ENCODE assay signal across 11 cellular contexts in the genomic region with DNA sequence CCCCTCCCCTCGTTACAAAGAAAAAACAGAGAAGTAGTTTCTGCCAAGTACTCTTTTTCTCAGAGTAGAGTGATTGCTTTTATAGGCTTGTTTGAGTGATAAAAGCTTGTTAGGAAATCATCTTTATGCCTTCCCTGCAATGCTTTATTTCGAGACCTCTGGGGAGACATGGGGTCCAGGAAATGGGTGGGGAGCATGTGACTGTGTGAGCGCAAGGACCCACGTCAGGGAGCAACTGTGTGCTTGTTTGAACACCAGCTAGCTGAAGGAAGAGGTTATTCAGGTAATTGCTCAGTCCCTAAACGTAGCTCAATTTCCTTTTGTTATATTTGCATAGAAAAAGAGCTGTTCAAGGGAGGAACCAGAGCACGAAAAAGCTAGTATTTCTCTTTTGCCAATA.
DNase-seq lines count a peak whose midpoint lies in the region; ATAC-seq and TF ChIP-seq lines count a peak whose summit lies in the region.
"Had no signal": no experiment of that assay in that cellular context is flagged by ENCODE, and none has a peak within 500 bp of the region (broad histone marks: within the 10 kb centered on the region; RNA-seq: fewer than 3 reads in every experiment).

No MANE protein-coding gene starts in this region.

- H3K9me3 Mint-ChIP-seq in CD8-positive, alpha-beta T cell: no peaks in the 10 kb centered on the region
- no peaks in the 10 kb centered on the region for H3K9me3 Mint-ChIP-seq in IgD-negative memory B cell
- H3K9me3 Mint-ChIP-seq in activated T-cell treated with anti-CD3 and anti-CD28 coated beads, Interleukin-2, amount 50 U/mL, for 24 hours: no peaks in the 10 kb centered on the region

- peaks cover 12% of the 10 kb centered on the region for H3K36me3 Mint-ChIP-seq in CD8-positive, alpha-beta T cell
- no peaks in the 10 kb centered on the region for H3K36me3 Mint-ChIP-seq in IgD-negative memory B cell
- H3K36me3 Mint-ChIP-seq in activated T-cell treated with anti-CD3 and anti-CD28 coated beads, Interleukin-2, amount 50 U/mL, for 24 hours (ENCODE audit: low read depth): peaks cover 20% of the 10 kb centered on the region

- H3K36me3 ChIP-seq in CD8-positive, alpha-beta T cell (ENCODE audit: insufficient read depth, low read length): no peaks in the 10 kb centered on the region
- no peaks in the 10 kb centered on the region for H3K36me3 ChIP-seq in mucosa of descending colon (ENCODE audit: low read depth)
- H3K36me3 ChIP-seq: upper lobe of left lung had no signal

- peaks cover 85% of the 10 kb centered on the region for H3K4me1 Mint-ChIP-seq in CD8-positive, alpha-beta T cell (ENCODE audit: low read depth)
- H3K4me1 Mint-ChIP-seq in IgD-negative memory B cell: peaks cover 16 to 31% (median 22%) of the 10 kb centered on the region in 3 donors
- peaks cover 71% of the 10 kb centered on the region for H3K4me1 Mint-ChIP-seq in activated T-cell treated with anti-CD3 and anti-CD28 coated beads, Interleukin-2, amount 50 U/mL, for 24 hours (ENCODE audit: low read depth)

- H3K27ac ChIP-seq in CD8-positive, alpha-beta T cell (ENCODE audit: low read depth, low read length): peak overlapping the region; percentile 63
- H3K27ac ChIP-seq in RWPE1: no peak overlapping the region
- H3K27ac ChIP-seq: upper lobe of left lung had no signal

- no peak for TF ChIP-seq CTCF in CD8-positive, alpha-beta T cell (IDR thresholded peaks at IDR 0.05)
- TF ChIP-seq CTCF in mucosa of descending colon (IDR thresholded peaks at IDR 0.05) (no peak), RWPE1 (conservative IDR thresholded peaks at IDR 0.05; ENCODE audit: low read depth) (no peak)

- H3K27me3 ChIP-seq in CD8-positive, alpha-beta T cell (ENCODE audit: insufficient read depth, low read length): no peaks in the 10 kb centered on the region
- H3K27me3 ChIP-seq: upper lobe of left lung had no signal

- CTCF ChIA-PET in CD8-positive, alpha-beta T cell (lab: Charles Lee): interaction anchor here (0.8 to 3.1 kb wide), 7 partner anchors 8 to 323 kb away, joined by 3 to 11 read pairs (median 3); no protein-coding TSS in a partner anchor
- CTCF ChIA-PET in RWPE1 (lab: Yijun Ruan, JAX): no interaction called here

- H3K9me3 ChIP-seq in CD8-positive, alpha-beta T cell (ENCODE audit: low read length): no peaks in the 10 kb centered on the region
- no peaks in the 10 kb centered on the region for H3K9me3 ChIP-seq in mucosa of descending colon
- H3K9me3 ChIP-seq: upper lobe of left lung had no signal

- DNase-seq in CD8-positive, alpha-beta T cell: peak; percentile 15 to 87 (median 38)
- DNase-seq in activated T-cell treated with anti-CD3 and anti-CD28 coated beads, Interleukin-2, amount 50 U/mL, for 24 hours: no peak
- DNase-seq in mucosa of descending colon: peak; percentile 55 to 67 (median 67)
- no peak for DNase-seq in RWPE1 (ENCODE audit: low spot score)
- DNase-seq in amygdala (lab: John Stamatoyannopoulos, UW): no peak
- no peak for DNase-seq in posterior vena cava (ENCODE audit: low spot score)
- DNase-seq: effector memory CD4-positive, alpha-beta T cell; small intestine; upper lobe of left lung had no signal

- peak overlapping the region; percentile 6 for H3K4me3 ChIP-seq in CD8-positive, alpha-beta T cell (ENCODE audit: low read depth, low read length)
- no peak overlapping the region for H3K4me3 ChIP-seq in mucosa of descending colon
- H3K4me3 ChIP-seq: upper lobe of left lung had no signal

- peak overlapping the region; percentile 63 for H3K4me3 Mint-ChIP-seq in CD8-positive, alpha-beta T cell
- peak overlapping the region in 3 of 4 donors; percentile 0 to 82 (median 61) for H3K4me3 Mint-ChIP-seq in IgD-negative memory B cell
- H3K4me3 Mint-ChIP-seq in activated T-cell treated with anti-CD3 and anti-CD28 coated beads, Interleukin-2, amount 50 U/mL, for 24 hours: peak overlapping the region; percentile 31

- ATAC-seq in CD8-positive, alpha-beta T cell: peak; percentile 91
- ATAC-seq in mucosa of descending colon (peak; percentile 80), HG02852 (IDR thresholded peaks at IDR 0.05; ENCODE audit: unreplicated experiment) (no peak)

- intact Hi-C loops in CD8-positive, alpha-beta T cell (cut with DNase I, micrococcal nuclease): loop anchor here in 1 of 2 experiments (2.0 to 5.0 kb wide), 2 partner anchors 157 to 322 kb away; no protein-coding TSS in a partner anchor
- intact Hi-C loops in mucosa of descending colon (cut with DNase I, micrococcal nuclease) (loop anchor here (5.0 to 10.0 kb wide), 2 partner anchors 322 to 324 kb away; partner anchors contain the start of gene LDLRAD4 (in 2 of the 2)), posterior vena cava (cut with DNase I) (no loop called here)

- peaks cover 66% of the 10 kb centered on the region for H3K4me1 ChIP-seq in CD8-positive, alpha-beta T cell (ENCODE audit: insufficient read depth, low read length)
- peaks cover 33% of the 10 kb centered on the region for H3K4me1 ChIP-seq in mucosa of descending colon (ENCODE audit: low read depth)

- POLR2A ChIA-PET in CD8-positive, alpha-beta T cell (lab: Charles Lee): interaction anchor here (0.7 to 1.5 kb wide), 9 partner anchors 10 to 320 kb away, joined by 3 to 4 read pairs (median 3); partner anchors contain the start of genes FAM210A and RNMT
- POLR2A ChIA-PET in RWPE1 (lab: Yijun Ruan, JAX; ENCODE audit: low non-redundant PET): no interaction called here

- no peaks in the 10 kb centered on the region for H3K27me3 Mint-ChIP-seq in CD8-positive, alpha-beta T cell (ENCODE audit: low read depth)
- no peaks in the 10 kb centered on the region for H3K27me3 Mint-ChIP-seq in IgD-negative memory B cell
- H3K27me3 Mint-ChIP-seq in activated T-cell treated with anti-CD3 and anti-CD28 coated beads, Interleukin-2, amount 50 U/mL, for 24 hours: no peaks in the 10 kb centered on the region

- peak overlapping the region; percentile 91 for H3K27ac Mint-ChIP-seq in CD8-positive, alpha-beta T cell
- peak overlapping the region; percentile 3 to 87 (median 37) for H3K27ac Mint-ChIP-seq in IgD-negative memory B cell
- peak overlapping the region; percentile 79 for H3K27ac Mint-ChIP-seq in activated T-cell treated with anti-CD3 and anti-CD28 coated beads, Interleukin-2, amount 50 U/mL, for 24 hours

Comparison
In these comparisons a context has a peak if more than half of its experiments do, and no peak if none do; other contexts are left out.
1. DNase-seq: peak in CD8-positive, alpha-beta T cell (7 of 7) and mucosa of descending colon (3 of 3); none in activated T-cell treated with anti-CD3 and anti-CD28 coated beads, Interleukin-2, amount 50 U/mL, for 24 hours (single experiment), RWPE1 (single experiment), amygdala (0 of 56) and posterior vena cava (single experiment).
2. H3K27ac Mint-ChIP-seq: peak in every context shown above with its lines; median percentile 91 in CD8-positive, alpha-beta T cell; 79 in activated T-cell treated with anti-CD3 and anti-CD28 coated beads, Interleukin-2, amount 50 U/mL, for 24 hours; 37 in IgD-negative memory B cell.
3. intact Hi-C loops: an anchor here in mucosa of descending colon (5.0 to 10.0 kb wide); none called in posterior vena cava.
4. Peak in every context shown above with its lines, with median percentiles within 50 percentile points of each other: H3K4me3 Mint-ChIP-seq.